8 cellular contexts compared by ENCODE assay signal in the genomic region with DNA sequence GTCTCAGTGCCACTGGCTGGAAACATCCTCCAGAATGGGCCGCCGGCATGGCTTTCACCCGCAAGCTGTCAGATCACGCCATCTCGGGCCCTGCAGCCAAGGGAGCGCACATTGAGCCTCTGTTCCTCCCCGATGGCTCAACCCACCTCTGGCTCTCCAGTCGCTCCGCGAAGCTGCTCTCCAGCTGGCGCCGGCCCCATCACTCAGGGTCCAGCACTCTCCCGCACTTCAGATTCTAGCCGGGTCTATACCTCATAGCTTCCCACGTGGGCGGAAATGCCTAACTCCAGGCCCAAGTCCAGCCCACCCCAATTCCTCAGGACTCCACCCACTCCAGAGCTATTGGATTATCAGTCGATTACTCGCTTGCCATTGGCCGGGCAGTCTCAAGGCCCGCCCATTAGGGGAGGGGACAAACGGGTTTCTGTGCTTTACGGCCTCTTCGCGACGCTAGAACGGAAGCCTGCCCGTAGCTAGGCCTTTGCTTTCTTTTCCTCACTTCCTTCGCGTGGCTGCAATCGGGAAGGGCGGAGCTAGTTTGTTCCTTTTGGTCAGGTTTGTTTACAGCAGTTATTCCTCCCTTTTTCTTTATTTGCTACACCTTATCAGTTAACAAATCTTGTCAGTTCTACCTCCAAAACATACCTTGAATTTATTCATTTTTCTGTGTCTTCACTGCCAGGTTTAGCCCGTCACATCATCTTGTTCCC. TPM values are rescaled to one million over a fixed set of nuclear protein-coding genes. Genes with fewer than 3 reads are reported as not detected.
DNase-seq lines count a peak whose midpoint lies in the region; ATAC-seq and TF ChIP-seq lines count a peak whose summit lies in the region.

A gene with protein sequence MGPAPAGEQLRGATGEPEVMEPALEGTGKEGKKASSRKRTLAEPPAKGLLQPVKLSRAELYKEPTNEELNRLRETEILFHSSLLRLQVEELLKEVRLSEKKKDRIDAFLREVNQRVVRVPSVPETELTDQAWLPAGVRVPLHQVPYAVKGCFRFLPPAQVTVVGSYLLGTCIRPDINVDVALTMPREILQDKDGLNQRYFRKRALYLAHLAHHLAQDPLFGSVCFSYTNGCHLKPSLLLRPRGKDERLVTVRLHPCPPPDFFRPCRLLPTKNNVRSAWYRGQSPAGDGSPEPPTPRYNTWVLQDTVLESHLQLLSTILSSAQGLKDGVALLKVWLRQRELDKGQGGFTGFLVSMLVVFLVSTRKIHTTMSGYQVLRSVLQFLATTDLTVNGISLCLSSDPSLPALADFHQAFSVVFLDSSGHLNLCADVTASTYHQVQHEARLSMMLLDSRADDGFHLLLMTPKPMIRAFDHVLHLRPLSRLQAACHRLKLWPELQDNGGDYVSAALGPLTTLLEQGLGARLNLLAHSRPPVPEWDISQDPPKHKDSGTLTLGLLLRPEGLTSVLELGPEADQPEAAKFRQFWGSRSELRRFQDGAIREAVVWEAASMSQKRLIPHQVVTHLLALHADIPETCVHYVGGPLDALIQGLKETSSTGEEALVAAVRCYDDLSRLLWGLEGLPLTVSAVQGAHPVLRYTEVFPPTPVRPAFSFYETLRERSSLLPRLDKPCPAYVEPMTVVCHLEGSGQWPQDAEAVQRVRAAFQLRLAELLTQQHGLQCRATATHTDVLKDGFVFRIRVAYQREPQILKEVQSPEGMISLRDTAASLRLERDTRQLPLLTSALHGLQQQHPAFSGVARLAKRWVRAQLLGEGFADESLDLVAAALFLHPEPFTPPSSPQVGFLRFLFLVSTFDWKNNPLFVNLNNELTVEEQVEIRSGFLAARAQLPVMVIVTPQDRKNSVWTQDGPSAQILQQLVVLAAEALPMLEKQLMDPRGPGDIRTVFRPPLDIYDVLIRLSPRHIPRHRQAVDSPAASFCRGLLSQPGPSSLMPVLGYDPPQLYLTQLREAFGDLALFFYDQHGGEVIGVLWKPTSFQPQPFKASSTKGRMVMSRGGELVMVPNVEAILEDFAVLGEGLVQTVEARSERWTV (minus strand): TSS at position 282 of the 710 bp plus-strand sequence. CDS start 82 bp downstream, at position 200.

- H3K27ac Mint-ChIP-seq in activated CD4-positive, alpha-beta T cell treated with anti-CD3 and anti-CD28 coated beads, Interleukin-2, amount 10 ng/mL, durations not matched to agents 24 days and 14 days = peak within 1 kb of the TSS; percentile 95

- H3K27me3 ChIP-seq in BJ (ENCODE audit: control insufficient read depth, insufficient read depth, low read length) (no peaks in the 10 kb centered on the region), colonic mucosa (no peaks in the 10 kb centered on the region)

- peak within 1 kb of the TSS; percentile 73 for H3K27ac ChIP-seq in colonic mucosa

- peak within 1 kb of the TSS; percentile 57 to 78 for H3K9ac ChIP-seq in colonic mucosa (ENCODE audit: low read depth in 2 of 2, low read length in 2 of 2)

- H3K36me3 ChIP-seq in BJ (ENCODE audit: control insufficient read depth, insufficient read depth, low read length) (peaks cover 16% of the 10 kb centered on the region), colonic mucosa (peaks cover 8% of the 10 kb centered on the region)

- CTCF ChIA-PET in BJ (lab: Yijun Ruan, JAX) = interaction anchor here (0.6 to 3.1 kb wide), 14 partner anchors 9 to 249 kb away, joined by 3 to 18 read pairs (median 4); partner anchors contain the start of gene AQP7

- no peaks in the 10 kb centered on the region for H3K9me3 ChIP-seq in colonic mucosa

- TF ChIP-seq CTCF in BJ (IDR thresholded peaks at IDR 0.05; ENCODE audit: insufficient read depth, low read depth, low read length) (no peak), colonic mucosa (IDR thresholded peaks at IDR 0.05) (no peak)

- peak within 1 kb of the TSS; percentile 95 for H3K4me3 Mint-ChIP-seq in activated CD4-positive, alpha-beta T cell treated with anti-CD3 and anti-CD28 coated beads, Interleukin-2, amount 10 ng/mL, durations not matched to agents 24 days and 14 days

- POLR2A ChIA-PET in BJ (lab: Charles Lee) = interaction anchor here (0.5 to 0.7 kb wide), 2 partner anchors 91 to 379 kb away, joined by 5 read pairs; no protein-coding TSS in a partner anchor

- no peaks in the 10 kb centered on the region for H3K9me3 Mint-ChIP-seq in activated CD4-positive, alpha-beta T cell treated with anti-CD3 and anti-CD28 coated beads, Interleukin-2, amount 10 ng/mL, durations not matched to agents 24 days and 14 days

- ATAC-seq in GM19324 (IDR thresholded peaks at IDR 0.05; ENCODE audit: low FRiP score, unreplicated experiment) (peak; percentile 98), HG03469 (IDR thresholded peaks at IDR 0.05; ENCODE audit: unreplicated experiment) (peak; percentile 93)

- no peaks in the 10 kb centered on the region for H3K27me3 Mint-ChIP-seq in activated CD4-positive, alpha-beta T cell treated with anti-CD3 and anti-CD28 coated beads, Interleukin-2, amount 10 ng/mL, durations not matched to agents 24 days and 14 days

- no peaks in the 10 kb centered on the region for H3K4me1 ChIP-seq in colonic mucosa

- DNase-seq in BJ (ENCODE audit: low read depth) = peak; percentile 96
- peak; percentile 96 for DNase-seq in NCI-H526 treated with DMSO at 0.1 percent for 48 hours (lab: John Stamatoyannopoulos, UW)
- DNase-seq in activated CD4-positive, alpha-beta T cell treated with anti-CD3 and anti-CD28 coated beads, Interleukin-2, amount 10 ng/mL, durations not matched to agents 24 days and 14 days = peak; percentile 100
- peak; percentile 98 for DNase-seq in colonic mucosa
- peak; percentile 99 for DNase-seq in kidney tubule cell (ENCODE audit: low spot score)
- peak; percentile 92 to 98 (median 94) for DNase-seq in stimulated activated CD4-positive, alpha-beta T cell treated with anti-CD3 and anti-CD28 coated beads, Interleukin-1b, Interleukin-23, amount 100 ng/mL, for 24 hours (ENCODE audit: low read depth in 4 of 4, low spot score in 1 of 4)

- intact Hi-C loops in activated CD4-positive, alpha-beta T cell treated with anti-CD3 and anti-CD28 coated beads, Interleukin-2, amount 10 ng/mL, durations not matched to agents 24 days and 14 days (cut with micrococcal nuclease) = loop anchor here (1.0 to 5.0 kb wide), 3 partner anchors 27 to 183 kb away; partner anchors contain the start of genes AQP3 and NFX1
- intact Hi-C loops in colonic mucosa (cut with DNase I) = no loop called here

- H3K4me1 Mint-ChIP-seq in activated CD4-positive, alpha-beta T cell treated with anti-CD3 and anti-CD28 coated beads, Interleukin-2, amount 10 ng/mL, durations not matched to agents 24 days and 14 days = peaks cover 15% of the 10 kb centered on the region

- peaks cover 41% of the 10 kb centered on the region for H3K36me3 Mint-ChIP-seq in activated CD4-positive, alpha-beta T cell treated with anti-CD3 and anti-CD28 coated beads, Interleukin-2, amount 10 ng/mL, durations not matched to agents 24 days and 14 days (ENCODE audit: low read depth)

- H3K4me3 ChIP-seq in BJ (ENCODE audit: low read depth, low read length) (peak within 1 kb of the TSS; percentile 86), colonic mucosa (peak within 1 kb of the TSS; percentile 92)

RNA-seq across cellular contexts. Expression of the gene that starts here (rescaled TPM):
- polyA plus RNA-seq in BJ (2011; rRNA removed) = 23.6 and 39.4 TPM in 2 replicates
- 32.5 and 44.9 TPM in 2 replicates for polyA minus RNA-seq in BJ (2011; rRNA and poly(A)+ RNA removed)
- 86.7 and 86.8 TPM in 2 replicates for total RNA-seq in activated CD4-positive, alpha-beta T cell treated with anti-CD3 and anti-CD28 coated beads, Interleukin-2, amount 10 ng/mL, durations not matched to agents 24 days and 14 days
- 10 to 100 TPM; 11.5 to 29.3 TPM for total RNA-seq in colonic mucosa

Comparison
In these comparisons a context has a peak if more than half of its experiments do, and no peak if none do; other contexts are left out.
1. Peak in every context shown above with its lines: DNase-seq, ATAC-seq, H3K4me3 ChIP-seq and H3K27ac ChIP-seq.